In genomic region chr5:149187617-149188016, GRCh38 we compare ENCODE assay signal across 9 cellular contexts. TPM values are rescaled to one million over a fixed set of nuclear protein-coding genes. Genes with fewer than 3 reads are reported as not detected.
DNase-seq lines count a peak whose midpoint lies in the region; ATAC-seq and TF ChIP-seq lines count a peak whose summit lies in the region.
"Not testable (repeated sequence)": the region's sequence is repeated elsewhere in the genome, so short reads cannot be mapped to it uniquely, and the experiment has no call there.
"Had no signal": no experiment of that assay in that cellular context is flagged by ENCODE, and none has a peak within 500 bp of the region (broad histone marks: within the 10 kb centered on the region; RNA-seq: fewer than 3 reads in every experiment).

No MANE protein-coding gene starts in this region.

- not testable (repeated sequence) for TF ChIP-seq CTCF in HCT116 (IDR thresholded peaks at IDR 0.05 in 2 of 3, conservative IDR thresholded peaks at IDR 0.05 in 1 of 3; ENCODE audit: borderline replicate concordance in 1 of 3, insufficient read depth in 1 of 3, low read depth in 2 of 3, low read length in 2 of 3); foreskin keratinocyte (conservative IDR thresholded peaks at IDR 0.05); mucosa of descending colon (IDR thresholded peaks at IDR 0.05); transverse colon (IDR thresholded peaks at IDR 0.05)

- peaks cover 55% of the 10 kb centered on the region for H3K36me3 ChIP-seq in ACC112 (ENCODE audit: insufficient read depth, low read length)
- H3K36me3 ChIP-seq in HCT116 (ENCODE audit: control insufficient read depth in 1 of 2, insufficient read depth in 2 of 2, low read length in 2 of 2); mucosa of descending colon (ENCODE audit: low read depth); transverse colon: not testable (repeated sequence)

- H3K27ac ChIP-seq in ACC112 (ENCODE audit: low read depth, low read length) = peak overlapping the region; percentile 59
- peak overlapping the region; percentile 65; the same call in 1 of the 2 replicates for H3K27ac ChIP-seq in HCT116 (ENCODE audit: low read depth, low read length)
- H3K27ac ChIP-seq in foreskin keratinocyte, transverse colon: not testable (repeated sequence)

- CTCF ChIA-PET in HCT116 (lab: Charles Lee) = not testable (repeated sequence)

- not testable (repeated sequence) for H3K4me3 ChIP-seq in ACC112 (ENCODE audit: low read depth, low read length); mucosa of descending colon; transverse colon
- H3K4me3 ChIP-seq in HCT116 (replicated peaks in 1 of 2; ENCODE audit: low read depth in 1 of 2, low read length in 2 of 2) = peak overlapping the region in 1 of 2 experiments; percentile 27; a peak in 2 of 4 replicates

- in situ Hi-C loops in transverse colon (cut with MboI; ENCODE audit: low pct_ligation_motif_present in 1 of 4, low pct_unique_long_range_greater_than_20kb in 1 of 4, low sequenced_read_pairs in 3 of 4) = not testable (repeated sequence)

- WGBS in transverse colon (ENCODE audit: low coverage in 1 of 2), 2 donors = 39 to 51% methylated on average over 10 of the region's 10 CpGs

- peaks cover 42% of the 10 kb centered on the region for H3K79me2 ChIP-seq in ACC112 (ENCODE audit: control insufficient read depth, insufficient read depth, low read length, unreplicated experiment)
- H3K79me2 ChIP-seq in HCT116 (ENCODE audit: insufficient read depth, low read length) = not testable (repeated sequence)

- not testable (repeated sequence) for H4K20me1 ChIP-seq in HCT116 (ENCODE audit: insufficient read depth)

- H3K27me3 ChIP-seq in ACC112 (ENCODE audit: insufficient read depth, low read length); HCT116 (ENCODE audit: insufficient read depth, low read length); foreskin keratinocyte; transverse colon: not testable (repeated sequence)

- intact Hi-C loops in HCT116 (cut with micrococcal nuclease); mucosa of descending colon (cut with DNase I, micrococcal nuclease); transverse colon (cut with DNase I; ENCODE audit: low total_unique reads): not testable (repeated sequence)

- not testable (repeated sequence) for H3K9me3 ChIP-seq in HCT116 (ENCODE audit: control insufficient read depth in 1 of 2, insufficient read depth in 1 of 2, low read depth in 1 of 2, low read length in 2 of 2); mucosa of descending colon; transverse colon

- RAD21 ChIA-PET in HCT116 (lab: Charles Lee; ENCODE audit: low non-redundant PET in 1 of 2, low total read pairs in 2 of 2, uncharacterized antibody in 2 of 2, unreplicated experiment in 2 of 2) = not testable (repeated sequence)

- TF ChIP-seq RAD21 in HCT116 (IDR thresholded peaks at IDR 0.05; ENCODE audit: low read depth) = peak; percentile 14; the same call in 1 of the 2 replicates

- TF ChIP-seq EP300 in transverse colon (IDR thresholded peaks at IDR 0.05; ENCODE audit: low read depth) = not testable (repeated sequence)

- POLR2A ChIA-PET in HCT116 (lab: Charles Lee) = not testable (repeated sequence)

- peak overlapping the region; percentile 47 for H3K9ac ChIP-seq in HCT116 (ENCODE audit: low read length)

- H3K9me2 ChIP-seq in HCT116 (ENCODE audit: insufficient read depth) = not testable (repeated sequence)

- DNase-seq in HCT116 (ENCODE audit: low read depth, low spot score) (peak; percentile 85), NCI-H69 (lab: John Stamatoyannopoulos, UW) (peak; percentile 40), amniotic epithelial cell (ENCODE audit: low read depth) (peak; percentile 21), dermis blood vessel endothelial cell (peak; percentile 61), foreskin keratinocyte (peak; percentile 75 to 87), mucosa of descending colon (peak in 2 of 3 donors; percentile 48 to 61), transverse colon (peak; percentile 32)

- not testable (repeated sequence) for TF ChIP-seq POLR2A in HCT116 (IDR thresholded peaks at IDR 0.05; ENCODE audit: borderline replicate concordance, extremely low read depth, insufficient read depth, insufficient read length); transverse colon (IDR thresholded peaks at IDR 0.05)

- H3K4me2 ChIP-seq in HCT116 (ENCODE audit: low read length) = peak overlapping the region; percentile 69

- H3K4me1 ChIP-seq in ACC112 (ENCODE audit: control insufficient read depth, insufficient read depth, low read length, unreplicated experiment) (peaks cover 54% of the 10 kb centered on the region), HCT116 (ENCODE audit: control insufficient read depth in 1 of 2, insufficient read depth in 2 of 2, low read length in 2 of 2) (peaks cover 21 to 58% of the 10 kb centered on the region in 2 experiments), foreskin keratinocyte (peaks cover 18% of the 10 kb centered on the region), transverse colon (peaks cover 0 to 11% (median 2%) of the 10 kb centered on the region in 4 donors)
- H3K4me1 ChIP-seq in mucosa of descending colon (ENCODE audit: low read depth) = not testable (repeated sequence)

- not testable (repeated sequence) for H2AFZ ChIP-seq in ACC112 (ENCODE audit: low read length, unreplicated experiment); HCT116 (ENCODE audit: low read depth, low read length, poor library complexity, severe bottlenecking)

- ATAC-seq in HCT116 = peak; percentile 83
- ATAC-seq in foreskin keratinocyte = peak; percentile 84
- ATAC-seq in mucosa of descending colon = peak; percentile 51

- BruUV-seq in HCT116 (replicated peaks; lab: Mats Ljungman, UMichigan) = not testable (repeated sequence)

TF ChIP-seq in HCT116, 20 proteins besides CTCF, POLR2A, EP300 and RAD21:
- TF ChIP-seq SIN3A (IDR thresholded peaks at IDR 0.05; ENCODE audit: low read depth) (peak; percentile 54; the same call in 1 of the 2 replicates), SP1 (IDR thresholded peaks at IDR 0.05; ENCODE audit: low read depth) (peak; percentile 90), JUND (IDR thresholded peaks at IDR 0.05) (peak; percentile 97), FOSL1 (IDR thresholded peaks at IDR 0.05; ENCODE audit: low read depth) (peak; percentile 96), ZBTB33 (IDR thresholded peaks at IDR 0.05; ENCODE audit: extremely low read depth, insufficient replicate concordance, low read length) (peak; percentile 13), EGR1 (IDR thresholded peaks at IDR 0.05; ENCODE audit: low read depth) (0 out of 2 replicates have a peak, but pooled peaks have one; percentile 26), SRF (IDR thresholded peaks at IDR 0.05; ENCODE audit: low read depth) (peak; percentile 72; the same call in 1 of the 2 replicates), POLR2AphosphoS5 (IDR thresholded peaks at IDR 0.05; ENCODE audit: low read depth, low read length) (peak; percentile 53; the same call in 1 of the 2 replicates), CBX3 (IDR thresholded peaks at IDR 0.05; ENCODE audit: low read depth) (peak; percentile 99)
- TF ChIP-seq, protein P1, sequence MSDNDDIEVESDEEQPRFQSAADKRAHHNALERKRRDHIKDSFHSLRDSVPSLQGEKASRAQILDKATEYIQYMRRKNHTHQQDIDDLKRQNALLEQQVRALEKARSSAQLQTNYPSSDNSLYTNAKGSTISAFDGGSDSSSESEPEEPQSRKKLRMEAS (IDR thresholded peaks at IDR 0.05) = peak; percentile 96
TF ChIP-seq in HCT116: peak in this region for 10; not testable (repeated sequence) for 10.

RNA-seq across cellular contexts. Expression of gene ABLIM3, which starts 46.3 kb away (rescaled TPM):
- total RNA-seq in HCT116 (2021; ENCODE audit: unreplicated experiment) = 14.3 TPM
- 17.5 and 19.4 TPM in 2 replicates for polyA plus RNA-seq in HCT116 (2012)
- 29.8 and 41.3 TPM in 2 replicates for total RNA-seq in dermis blood vessel endothelial cell
- total RNA-seq in foreskin keratinocyte = 4.7 and 10.1 TPM in 2 replicates
- polyA plus RNA-seq in foreskin keratinocyte = 3.1 and 5.5 TPM in 2 replicates
- total RNA-seq in mucosa of descending colon = 10 to 100 TPM in 1 of 3 donors, 1 to 10 TPM in 2; 4.1 to 12.4 (median 7.4) TPM
- 1 to 10 TPM; 4.2 to 6.5 (median 4.7) TPM for total RNA-seq in transverse colon
- total RNA-seq: CD8-positive, alpha-beta T cell had no signal

Comparison
In these comparisons a context has a peak if more than half of its experiments do, and no peak if none do; other contexts are left out.
1. DNase-seq: peak in every context shown above with its lines; median percentile 85 in HCT116; 81 in foreskin keratinocyte; 61 in dermis blood vessel endothelial cell; 54 in mucosa of descending colon; 40 in NCI-H69; 32 in transverse colon; 21 in amniotic epithelial cell.